Comparison of ENCODE assay signal across 8 cellular contexts in genomic region chr15:85504739-85505676, GRCh38.
DNase-seq lines count a peak whose midpoint lies in the region; ATAC-seq and TF ChIP-seq lines count a peak whose summit lies in the region.

No MANE protein-coding gene starts in this region.

- peak overlapping the region; percentile 0 for H3K4me2 ChIP-seq in hepatocyte

- H2AFZ ChIP-seq in hepatocyte: no peak overlapping the region

- intact Hi-C loops in spleen (cut with DNase I; ENCODE audit: low total_unique reads): loop anchor here (10.0 kb wide), 1 partner anchor 210 kb away; no protein-coding TSS in a partner anchor

- peak overlapping the region in 1 of 4 donors; percentile 19 for H3K27ac ChIP-seq in Peyer's patch
- peak overlapping the region; percentile 46 for H3K27ac ChIP-seq in hepatocyte
- H3K27ac ChIP-seq in spleen: peak overlapping the region in 1 of 8 donors; percentile 22

- H3K9me3 ChIP-seq in Peyer's patch: no peaks in the 10 kb centered on the region
- H3K9me3 ChIP-seq in hepatocyte (ENCODE audit: low read depth): no peaks in the 10 kb centered on the region
- no peaks in the 10 kb centered on the region for H3K9me3 ChIP-seq in spleen

- no peak overlapping the region for H3K4me3 ChIP-seq in Peyer's patch
- H3K4me3 ChIP-seq in hepatocyte: no peak overlapping the region
- no peak overlapping the region for H3K4me3 ChIP-seq in spleen

- peaks cover 0 to 8% (median under 1%) of the 10 kb centered on the region in 4 donors for H3K4me1 ChIP-seq in Peyer's patch
- peaks cover 5% of the 10 kb centered on the region for H3K4me1 ChIP-seq in hepatocyte (ENCODE audit: insufficient read depth)
- H3K4me1 ChIP-seq in spleen: peaks cover 0 to 63% (median 15%) of the 10 kb centered on the region in 6 donors

- H3K79me2 ChIP-seq in hepatocyte: peaks cover 96% of the 10 kb centered on the region

- H3K27me3 ChIP-seq in Peyer's patch (no peaks in the 10 kb centered on the region), hepatocyte (no peaks in the 10 kb centered on the region), spleen (replicated peaks in 1 of 7) (no peaks in the 10 kb centered on the region)

- TF ChIP-seq POLR2A in Peyer's patch (IDR thresholded peaks at IDR 0.05): no peak
- TF ChIP-seq POLR2A in spleen (IDR thresholded peaks at IDR 0.05): no peak

- no peak for ATAC-seq in GM21576 (IDR thresholded peaks at IDR 0.05; ENCODE audit: unreplicated experiment)
- ATAC-seq in HG02884 (IDR thresholded peaks at IDR 0.05; ENCODE audit: unreplicated experiment): no peak

- TF ChIP-seq CTCF in Peyer's patch (IDR thresholded peaks at IDR 0.05) (peak; percentile 14 to 69 (median 60)), hepatocyte (IDR thresholded peaks at IDR 0.05; ENCODE audit: poor library complexity) (peak; percentile 71), spleen (IDR thresholded peaks at IDR 0.05 in 8 of 11, conservative IDR thresholded peaks at IDR 0.05 in 3 of 11) (peak in 10 of 11 experiments; percentile 24 to 68 (median 56))

- no peaks in the 10 kb centered on the region for H3K9me2 ChIP-seq in hepatocyte (replicated peaks; ENCODE audit: insufficient read depth)

- WGBS in hepatocyte (ENCODE audit: low lambda C conversion rate, missing lambda C conversion rate): 77% methylated on average over 8 of the region's 8 CpGs
- WGBS in spleen, 5 donors: 76 to 85% (median 78%) methylated on average over 8 of the region's 8 CpGs

- H4K20me1 ChIP-seq in hepatocyte (ENCODE audit: insufficient read depth, poor library complexity, severe bottlenecking): peaks cover 6% of the 10 kb centered on the region

- H3K36me3 ChIP-seq in Peyer's patch (no peaks in the 10 kb centered on the region), hepatocyte (replicated peaks; ENCODE audit: insufficient read depth, low read depth) (no peaks in the 10 kb centered on the region), spleen (no peaks in the 10 kb centered on the region)

- DNase-seq in CD1c-positive myeloid dendritic cell (ENCODE audit: extremely low spot score) (peak; percentile 62), HCEC 1CT (peak; percentile 60), Peyer's patch (peak in 2 of 3 donors; percentile 50 to 79), amniotic stem cell (lab: John Stamatoyannopoulos, UW) (peak; percentile 71), hepatocyte (ENCODE audit: low spot score) (peak; percentile 74), spleen (no peak)
